In genomic region chr19:51535535-51535934, GRCh38 we compare ENCODE assay signal across 19 cellular contexts. TPM values are rescaled to one million over a fixed set of nuclear protein-coding genes. Genes with fewer than 3 reads are reported as not detected.
DNase-seq lines count a peak whose midpoint lies in the region; ATAC-seq, FAIRE-seq and TF ChIP-seq lines count a peak whose summit lies in the region.
"Had no signal": no experiment of that assay in that cellular context is flagged by ENCODE, and none has a peak within 500 bp of the region (broad histone marks: within the 10 kb centered on the region; RNA-seq: fewer than 3 reads in every experiment).

No MANE protein-coding gene starts in this region.

- H3K36me3 Mint-ChIP-seq in IgD-negative memory B cell (no peaks in the 10 kb centered on the region), activated B cell treated with CpG ODN at 0.5 μM for 24 hours (ENCODE audit: low read depth) (no peaks in the 10 kb centered on the region), chondrocyte (ENCODE audit: low read depth) (no peaks in the 10 kb centered on the region)

- TF ChIP-seq CTCF in GM12865 (IDR thresholded peaks at IDR 0.05; ENCODE audit: insufficient read depth, low read depth, low read length, missing control alignments) (no peak), activated B cell treated with CpG ODN at 0.5 μM for 24 hours (IDR thresholded peaks at IDR 0.05) (no peak), chondrocyte (IDR thresholded peaks at IDR 0.05) (no peak)

- H3K4me3 ChIP-seq in GM12865 (ENCODE audit: low read depth, low read length) (no peak overlapping the region), trophoblast cell (ENCODE audit: low read depth, low read length) (no peak overlapping the region), small intestine (ENCODE audit: low read depth in 1 of 2, low read length in 2 of 2) (no peak overlapping the region)
- H3K4me3 ChIP-seq: GM23248 had no signal

- peaks cover 27% of the 10 kb centered on the region for H3K9me3 ChIP-seq in trophoblast cell (ENCODE audit: insufficient read depth, low read depth, low read length)
- H3K9me3 ChIP-seq in small intestine (ENCODE audit: control insufficient read depth, low read depth): no peaks in the 10 kb centered on the region

- WGBS in trophoblast cell (ENCODE audit: extremely low coverage, insufficient coverage, insufficient read length): no CpG with 5 or more reads among the region's 1 CpG
- 79 to 86% (median 82%) methylated on average over 1 of the region's 1 CpG for WGBS in small intestine, 3 donors

- H3K4me2 ChIP-seq in trophoblast cell (ENCODE audit: low read length): no peak overlapping the region

- FAIRE-seq in small intestine (lab: Jason Lieb, UNC): no peak
- FAIRE-seq: H54 had no signal

- CTCF ChIA-PET in activated B cell treated with CpG ODN at 0.5 μM for 24 hours (lab: Charles Lee): interaction anchor here (1.0 to 1.5 kb wide), 2 partner anchors 20 to 121 kb away, joined by 3 read pairs; no protein-coding TSS in a partner anchor

- H3K4me1 Mint-ChIP-seq in IgD-negative memory B cell: peaks cover 34 to 50% (median 37%) of the 10 kb centered on the region in 3 donors
- peaks cover 61% of the 10 kb centered on the region for H3K4me1 Mint-ChIP-seq in activated B cell treated with CpG ODN at 0.5 μM for 24 hours
- no peaks in the 10 kb centered on the region for H3K4me1 Mint-ChIP-seq in chondrocyte (ENCODE audit: low read depth)

- peaks cover 0 to 2% (median 0%) of the 10 kb centered on the region in 3 donors for H3K9me3 Mint-ChIP-seq in IgD-negative memory B cell
- no peaks in the 10 kb centered on the region for H3K9me3 Mint-ChIP-seq in activated B cell treated with CpG ODN at 0.5 μM for 24 hours
- no peaks in the 10 kb centered on the region for H3K9me3 Mint-ChIP-seq in chondrocyte (ENCODE audit: low read depth)

- H3K27ac ChIP-seq in trophoblast cell (ENCODE audit: low read depth, low read length) (peak overlapping the region; percentile 46), small intestine (ENCODE audit: low read depth in 1 of 2, low read length in 1 of 2) (no peak overlapping the region)
- H3K27ac ChIP-seq: GM23248 had no signal

- H4K12ac ChIP-seq in trophoblast cell (ENCODE audit: low read depth, low read length): no peak overlapping the region

- H4K8ac ChIP-seq in trophoblast cell (ENCODE audit: low read depth, low read length): no peak overlapping the region

- no peak overlapping the region for H2AK5ac ChIP-seq in trophoblast cell (ENCODE audit: low read length)

- peaks cover under 1% of the 10 kb centered on the region for H3K79me1 ChIP-seq in trophoblast cell (ENCODE audit: low read length)

- no peak overlapping the region for H2BK5ac ChIP-seq in trophoblast cell (ENCODE audit: low read depth, low read length, poor library complexity)

- H2BK12ac ChIP-seq in trophoblast cell (ENCODE audit: low read length): no peak overlapping the region

- H2BK120ac ChIP-seq in trophoblast cell (ENCODE audit: insufficient read depth, low read length, poor library complexity): no peak overlapping the region

- DNase-seq in GM12865 (ENCODE audit: low read depth) (peak; percentile 17), activated B cell treated with CpG ODN at 0.5 μM for 24 hours (no peak), trophoblast cell (no peak), NCI-H2227 (lab: John Stamatoyannopoulos, UW; ENCODE audit: unreplicated experiment) (no peak), NCI-H510A (lab: John Stamatoyannopoulos, UW) (no peak), chondrocyte (ENCODE audit: low spot score) (no peak), small intestine (no peak)
- DNase-seq: ACHN; C1 segment of cervical spinal cord; Calu3; CD4-positive, alpha-beta T cell; DMS 273 treated with DMSO at 0.1 percent for 48 hours; GM23248 had no signal

- no peak overlapping the region for H3K23ac ChIP-seq in trophoblast cell (ENCODE audit: low read length)

- no peak for ATAC-seq in activated B cell treated with CpG ODN at 0.5 μM for 24 hours (ENCODE audit: low read depth)
- ATAC-seq: HCT116 had no signal

- peak overlapping the region; percentile 2 to 25 (median 5) for H3K27ac Mint-ChIP-seq in IgD-negative memory B cell
- peak overlapping the region; percentile 62 for H3K27ac Mint-ChIP-seq in activated B cell treated with CpG ODN at 0.5 μM for 24 hours
- H3K27ac Mint-ChIP-seq in chondrocyte (ENCODE audit: unreplicated experiment): no peak overlapping the region
- H3K27ac Mint-ChIP-seq: CD4-positive, alpha-beta T cell had no signal

- POLR2A ChIA-PET in activated B cell treated with CpG ODN at 0.5 μM for 24 hours (lab: Charles Lee): interaction anchor here (0.6 to 1.2 kb wide), 4 partner anchors 12 to 67 kb away, joined by 3 to 5 read pairs (median 3); no protein-coding TSS in a partner anchor

- no peaks in the 10 kb centered on the region for H3K79me2 ChIP-seq in trophoblast cell (ENCODE audit: control insufficient read depth, insufficient read depth, low read length, poor library complexity)

- H3K9ac ChIP-seq in trophoblast cell (ENCODE audit: low read length): no peak overlapping the region
- H3K9ac ChIP-seq: GM23248 had no signal

- no peaks in the 10 kb centered on the region for H3K27me3 ChIP-seq in trophoblast cell (ENCODE audit: insufficient read depth, low read length)
- peaks cover 0 to 3% of the 10 kb centered on the region in 2 donors for H3K27me3 ChIP-seq in small intestine (ENCODE audit: control insufficient read depth in 2 of 2, insufficient read depth in 2 of 2, low read length in 2 of 2)

- H3K4me3 Mint-ChIP-seq in IgD-negative memory B cell: peak overlapping the region; percentile 16 to 85 (median 58)
- peak overlapping the region; percentile 41 for H3K4me3 Mint-ChIP-seq in activated B cell treated with CpG ODN at 0.5 μM for 24 hours
- no peak overlapping the region for H3K4me3 Mint-ChIP-seq in chondrocyte (ENCODE audit: unreplicated experiment)
- H3K4me3 Mint-ChIP-seq: CD4-positive, alpha-beta T cell had no signal

- no peaks in the 10 kb centered on the region for H3K36me3 ChIP-seq in trophoblast cell (ENCODE audit: control insufficient read depth in 1 of 2, insufficient read depth in 2 of 2, low read length in 2 of 2)
- H3K36me3 ChIP-seq in small intestine (ENCODE audit: control insufficient read depth in 2 of 2, insufficient read depth in 2 of 2, low read length in 2 of 2): no peaks in the 10 kb centered on the region

- H4K91ac ChIP-seq in trophoblast cell (ENCODE audit: low read depth, low read length): no peak overlapping the region

- H2AFZ ChIP-seq in trophoblast cell (ENCODE audit: insufficient read depth, low read length, poor library complexity): no peak overlapping the region
- H2AFZ ChIP-seq: GM23248 had no signal

- intact Hi-C loops in activated B cell treated with CpG ODN at 0.5 μM for 24 hours (cut with micrococcal nuclease): loop anchor here (1.0 kb wide), 1 partner anchor 72 kb away; no protein-coding TSS in a partner anchor

- H3K27me3 Mint-ChIP-seq in IgD-negative memory B cell (no peaks in the 10 kb centered on the region), activated B cell treated with CpG ODN at 0.5 μM for 24 hours (no peaks in the 10 kb centered on the region), chondrocyte (ENCODE audit: low read depth) (no peaks in the 10 kb centered on the region)

- no peak overlapping the region for H3K14ac ChIP-seq in trophoblast cell (ENCODE audit: low read length)

- H3K4me1 ChIP-seq in trophoblast cell (ENCODE audit: control insufficient read depth in 1 of 2, insufficient read depth in 2 of 2, low read length in 2 of 2): peaks cover 0 to 7% of the 10 kb centered on the region in 2 experiments
- H3K4me1 ChIP-seq in small intestine (ENCODE audit: control insufficient read depth in 2 of 2, insufficient read depth in 1 of 2, low read depth in 1 of 2, low read length in 1 of 2): no peaks in the 10 kb centered on the region

- H3K18ac ChIP-seq in trophoblast cell (ENCODE audit: low read length): no peak overlapping the region

- H3K4ac ChIP-seq in trophoblast cell (ENCODE audit: low read depth, low read length): no peak overlapping the region

RNA-seq across cellular contexts. Expression of gene SIGLEC6, which starts 4.1 kb away (rescaled TPM):
- 27.6 TPM for polyA plus RNA-seq in IgD-negative memory B cell
- total RNA-seq in activated B cell treated with CpG ODN at 0.5 μM for 24 hours: 16.4 and 28.7 TPM in 2 replicates
- 22.1 and 24.5 TPM in 2 replicates for polyA plus RNA-seq in trophoblast cell (2013)
- total RNA-seq in chondrocyte: not detected in 3 replicates
- under 1 TPM in 1 of 3 donors, not detected in 2; 0.76 TPM for polyA plus RNA-seq in small intestine
- total RNA-seq: A172, Calu3, Daoy, GM23248, HT1080 had no signal
- polyA plus RNA-seq: GM23248 had no signal

RNA-seq across cellular contexts. Expression of gene SIGLEC12, which starts 33.9 kb away (rescaled TPM):
- polyA plus RNA-seq in IgD-negative memory B cell: 1.1 TPM
- not detected in 2 replicates for total RNA-seq in activated B cell treated with CpG ODN at 0.5 μM for 24 hours
- not detected in 2 replicates for polyA plus RNA-seq in trophoblast cell (2013)
- not detected in 3 replicates for total RNA-seq in chondrocyte
- 1 to 10 TPM in 1 of 3 donors, under 1 TPM in 1, not detected in 1; 0.33 to 2.0 TPM for polyA plus RNA-seq in small intestine
- total RNA-seq: A172; Calu3; CD4-positive, alpha-beta T cell; Daoy; GM23248; HT1080 had no signal
- polyA plus RNA-seq: GM23248 had no signal

RNA-seq across cellular contexts. Expression of gene ZNF175, which starts 35.5 kb away (rescaled TPM):
- polyA plus RNA-seq in IgD-negative memory B cell (4.9 TPM), small intestine (1 to 10 TPM; 1.6 to 2.2 (median 2.1) TPM)
- total RNA-seq in activated B cell treated with CpG ODN at 0.5 μM for 24 hours (20.6 and 23.6 TPM in 2 replicates), chondrocyte (6.3 to 14.3 TPM (median 8.9 TPM) in 3 replicates)
- polyA plus RNA-seq in trophoblast cell (2013): 9.4 and 9.7 TPM in 2 replicates

RNA-seq across cellular contexts. Expression of gene CEACAM18, which starts 57.2 kb away (rescaled TPM):
- polyA plus RNA-seq in IgD-negative memory B cell (not detected), small intestine (1 to 10 TPM in 1 of 3 donors, under 1 TPM in 2; 0.10 to 5.8 (median 0.54) TPM)
- total RNA-seq in activated B cell treated with CpG ODN at 0.5 μM for 24 hours (not detected in 2 replicates), chondrocyte (not detected in 3 replicates)
- not detected in 2 replicates for polyA plus RNA-seq in trophoblast cell (2013)
- total RNA-seq: A172; Calu3; CD4-positive, alpha-beta T cell; Daoy; GM23248; HT1080 had no signal
- polyA plus RNA-seq: GM23248 had no signal

Comparison
In these comparisons a context has a peak if more than half of its experiments do, and no peak if none do; other contexts are left out.
1. RNA of gene SIGLEC6, which starts 4.1 kb away (total RNA-seq): 16.4 to 28.7 TPM in activated B cell treated with CpG ODN at 0.5 μM for 24 hours; not detected in chondrocyte; every median in the first group is over 10 times any median in the second.